Comparison of ENCODE assay signal across 1 cellular context in genomic region chr1:173476664-173477285, GRCh38.
TF ChIP-seq lines count a peak whose summit lies in the region.

No MANE protein-coding gene starts in this region.

TF ChIP-seq in HepG2, 621 proteins besides CTCF, POLR2A, EP300 and RAD21 (continued from another document and continues in another):
- peak; percentile 4; the same call in 1 of the 2 replicates for TF ChIP-seq ARID5B (CRISPR knock-in tag; IDR thresholded peaks at IDR 0.05)
- TF ChIP-seq ZNF790 (CRISPR knock-in tag; IDR thresholded peaks at IDR 0.05; ENCODE audit: borderline replicate concordance) = no peak
- no peak; the same call in 1 of the 2 replicates for TF ChIP-seq SP2 (CRISPR knock-in tag; IDR thresholded peaks at IDR 0.05)
- TF ChIP-seq ZBTB38 (CRISPR knock-in tag; IDR thresholded peaks at IDR 0.05) = peak; percentile 55; the same call in 1 of the 2 replicates
- TF ChIP-seq TBX2 (CRISPR knock-in tag; IDR thresholded peaks at IDR 0.05; ENCODE audit: borderline replicate concordance) = peak; percentile 51; the same call in 1 of the 2 replicates
- TF ChIP-seq STAG1 (CRISPR knock-in tag; IDR thresholded peaks at IDR 0.05) = 0 out of 2 replicates have a peak, but pooled peaks have one; percentile 20
- peak; percentile 69 for TF ChIP-seq HOXA3 (CRISPR knock-in tag; IDR thresholded peaks at IDR 0.05)
- TF ChIP-seq HOMEZ (CRISPR knock-in tag; IDR thresholded peaks at IDR 0.05; ENCODE audit: low read depth) = no peak
- TF ChIP-seq MAZ (IDR thresholded peaks at IDR 0.05; ENCODE audit: borderline replicate concordance, low read depth, low read length) = 0 out of 2 replicates have a peak, but pooled peaks have one; percentile 25
- TF ChIP-seq MAZ (CRISPR knock-in tag; IDR thresholded peaks at IDR 0.05; ENCODE audit: low read depth) = no peak
- TF ChIP-seq ZNF501 (CRISPR knock-in tag; IDR thresholded peaks at IDR 0.05) = no peak
- no peak for TF ChIP-seq KIAA2018 (CRISPR knock-in tag; IDR thresholded peaks at IDR 0.05; ENCODE audit: borderline replicate concordance)
- TF ChIP-seq PHF5A (CRISPR knock-in tag; IDR thresholded peaks at IDR 0.05; ENCODE audit: low read depth, unreplicated experiment) = no peak
- peak; percentile 77; the same call in 1 of the 2 replicates for TF ChIP-seq PRMT3 (CRISPR knock-in tag; IDR thresholded peaks at IDR 0.05; ENCODE audit: borderline replicate concordance, low read depth)
- TF ChIP-seq ZNF687 (CRISPR knock-in tag; IDR thresholded peaks at IDR 0.05) = peak; percentile 24; the same call in 1 of the 2 replicates
- no peak for TF ChIP-seq HNF4A (CRISPR knock-in tag; IDR thresholded peaks at IDR 0.05)
- no peak for TF ChIP-seq ATF1 (CRISPR knock-in tag; IDR thresholded peaks at IDR 0.05)
- no peak for TF ChIP-seq TBX3 (IDR thresholded peaks at IDR 0.05; ENCODE audit: borderline replicate concordance)
- no peak for TF ChIP-seq ZNF235 (CRISPR knock-in tag; IDR thresholded peaks at IDR 0.05; ENCODE audit: borderline replicate concordance)
- no peak for TF ChIP-seq ZKSCAN8 (CRISPR knock-in tag; IDR thresholded peaks at IDR 0.05; ENCODE audit: borderline replicate concordance)
- TF ChIP-seq MAF1 (CRISPR knock-in tag; IDR thresholded peaks at IDR 0.05; ENCODE audit: borderline replicate concordance) = 0 out of 2 replicates have a peak, but pooled peaks have one; percentile 16
- TF ChIP-seq NFE2 (CRISPR knock-in tag; IDR thresholded peaks at IDR 0.05) = no peak
- 0 out of 2 replicates have a peak, but pooled peaks have one; percentile 19 for TF ChIP-seq ZNF724P (CRISPR knock-in tag; IDR thresholded peaks at IDR 0.05; ENCODE audit: borderline replicate concordance)
- no peak for TF ChIP-seq FOXA1 (IDR thresholded peaks at IDR 0.05)
- no peak for TF ChIP-seq FOXA1 (CRISPR knock-in tag; IDR thresholded peaks at IDR 0.05)
- TF ChIP-seq ZNF563 (CRISPR knock-in tag; IDR thresholded peaks at IDR 0.05) = no peak
- TF ChIP-seq HMGXB4 (CRISPR knock-in tag; IDR thresholded peaks at IDR 0.05; ENCODE audit: borderline replicate concordance in 1 of 2, low read depth in 1 of 2) = peak in 1 of 2 experiments; percentile 20; a peak in 2 of 4 replicates
- peak; percentile 70; the same call in 1 of the 2 replicates for TF ChIP-seq ZBTB39 (CRISPR knock-in tag; IDR thresholded peaks at IDR 0.05)
- TF ChIP-seq BRCA1 (CRISPR knock-in tag; IDR thresholded peaks at IDR 0.05) = 0 out of 2 replicates have a peak, but pooled peaks have one; percentile 16
- no peak for TF ChIP-seq FOXM1 (CRISPR knock-in tag; IDR thresholded peaks at IDR 0.05)
- TF ChIP-seq PHF8 (CRISPR knock-in tag; IDR thresholded peaks at IDR 0.05) = no peak
- no peak for TF ChIP-seq FOXP1 (IDR thresholded peaks at IDR 0.05)
- no peak for TF ChIP-seq FOXP1 (CRISPR knock-in tag; IDR thresholded peaks at IDR 0.05)
- peak; percentile 42; the same call in 1 of the 2 replicates for TF ChIP-seq GABPB1 (CRISPR knock-in tag; IDR thresholded peaks at IDR 0.05)
- peak; percentile 7; the same call in 1 of the 2 replicates for TF ChIP-seq ZFY (CRISPR knock-in tag; IDR thresholded peaks at IDR 0.05)
- TF ChIP-seq TFDP2 (CRISPR knock-in tag; IDR thresholded peaks at IDR 0.05) = peak; percentile 66; the same call in 1 of the 2 replicates
